In the genomic region with DNA sequence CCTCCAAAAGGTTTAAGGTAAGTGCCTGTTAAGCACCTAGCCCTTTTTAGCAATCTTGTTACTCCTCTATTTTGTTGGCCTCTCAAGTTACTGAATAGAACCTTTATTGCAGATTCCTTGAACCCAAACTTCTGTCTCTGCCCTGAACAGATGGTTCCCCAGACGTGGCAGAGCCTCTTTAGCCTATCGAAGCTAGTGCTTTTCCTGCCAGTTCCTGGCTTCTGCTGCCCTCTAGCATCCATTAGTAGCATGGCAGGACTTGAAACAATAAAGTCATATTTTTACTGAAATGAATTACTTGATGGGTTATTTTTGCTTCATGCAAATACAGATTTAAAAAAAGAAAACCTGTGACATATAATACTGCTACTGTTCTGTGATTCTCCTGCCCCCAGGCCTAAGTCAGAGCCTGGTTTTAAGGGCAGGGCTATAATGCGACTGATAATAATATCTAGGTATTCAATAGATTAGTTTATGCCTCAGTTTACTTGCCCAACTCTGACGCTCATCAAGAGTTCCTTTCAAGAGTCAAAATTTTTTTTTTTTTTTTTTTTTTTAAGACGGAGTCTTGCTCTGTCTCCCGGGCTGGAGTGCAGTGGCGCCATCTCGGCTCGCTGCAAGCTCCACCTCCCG, we compare ENCODE assay signal across 8 cellular contexts.
A peak's percentile ranks its signal among the peaks of the same experiment; 100 is the strongest.
DNase-seq lines count a peak whose midpoint lies in the region; ATAC-seq and TF ChIP-seq lines count a peak whose summit lies in the region.

No MANE protein-coding gene starts in this region.

- ATAC-seq in GM21515 (IDR thresholded peaks at IDR 0.05; ENCODE audit: unreplicated experiment): peak; percentile 96
- no peak for ATAC-seq in omental fat pad (ENCODE audit: low FRiP score)

- H3K4me3 ChIP-seq in HL-60 (replicated peaks; ENCODE audit: insufficient read depth, low read length) (no peak overlapping the region), fibroblast of pulmonary artery (replicated peaks; ENCODE audit: low read depth, low read length) (no peak overlapping the region)

- peak; percentile 59 for TF ChIP-seq CTCF in HL-60 (IDR thresholded peaks at IDR 0.05; ENCODE audit: insufficient read depth, low read length)
- TF ChIP-seq CTCF in fibroblast of pulmonary artery (IDR thresholded peaks at IDR 0.05; ENCODE audit: low read length, missing control alignments): peak; percentile 80
- TF ChIP-seq CTCF in omental fat pad (IDR thresholded peaks at IDR 0.05): no peak

- peak; percentile 74 for DNase-seq in G401 (ENCODE audit: low spot score)
- peak; percentile 10 to 59 for DNase-seq in HL-60 (ENCODE audit: low read depth in 1 of 2, low spot score in 1 of 2)
- peak; percentile 1 for DNase-seq in NCI-H774 (lab: John Stamatoyannopoulos, UW)
- peak; percentile 21 for DNase-seq in activated T-cell treated with anti-CD3 and anti-CD28 coated beads for 24 hours (ENCODE audit: low read depth)
- DNase-seq in fibroblast of pulmonary artery (ENCODE audit: low read depth): peak; percentile 70
- DNase-seq in nucleus accumbens (lab: John Stamatoyannopoulos, UW): peak in 33 of 56 donors; percentile 0 to 59 (median 8)
- no peak for DNase-seq in omental fat pad (ENCODE audit: low spot score)

- in situ Hi-C loops in G401 (cut with HindIII; ENCODE audit: low sequenced_read_pairs): no loop called here

- no peak overlapping the region for H3K27ac ChIP-seq in HL-60 (replicated peaks)

- no peaks in the 10 kb centered on the region for H3K27me3 ChIP-seq in HL-60 (ENCODE audit: insufficient read depth, poor library complexity, severe bottlenecking)

Comparison
In these comparisons a context has a peak if more than half of its experiments do, and no peak if none do; other contexts are left out.
1. CTCF ChIP-seq: peak in HL-60 (single experiment) and fibroblast of pulmonary artery (single experiment); none in omental fat pad (0 of 3).